In genomic region chr6:27605401-27606342, GRCh38 we compare ENCODE assay signal across 1 cellular context.
TF ChIP-seq lines count a peak whose summit lies in the region.

No MANE protein-coding gene starts in this region.

TF ChIP-seq in HepG2, 621 proteins besides CTCF, POLR2A, EP300 and RAD21 (continued from another document and continues in another):
- TF ChIP-seq LRRFIP1 (CRISPR knock-in tag; conservative IDR thresholded peaks at IDR 0.05) (no peak), ZBTB33 (CRISPR knock-in tag; IDR thresholded peaks at IDR 0.05) (peak; percentile 36; the same call in 1 of the 2 replicates), ZNF609 (CRISPR knock-in tag; IDR thresholded peaks at IDR 0.05; ENCODE audit: borderline replicate concordance) (0 out of 2 replicates have a peak, but pooled peaks have one; percentile 40), ATAD3A (CRISPR knock-in tag; IDR thresholded peaks at IDR 0.05) (no peak), CREM (IDR thresholded peaks at IDR 0.05) (no peak), CREM (CRISPR knock-in tag; IDR thresholded peaks at IDR 0.05) (no peak), MED13 (CRISPR knock-in tag; IDR thresholded peaks at IDR 0.05) (no peak), MTERF4 (CRISPR knock-in tag; IDR thresholded peaks at IDR 0.05) (no peak), ZC3H4 (CRISPR knock-in tag; IDR thresholded peaks at IDR 0.05; ENCODE audit: borderline replicate concordance) (no peak), ZNF660 (CRISPR knock-in tag; IDR thresholded peaks at IDR 0.05; ENCODE audit: borderline replicate concordance, low read depth) (no peak), REL (CRISPR knock-in tag; conservative IDR thresholded peaks at IDR 0.05) (no peak), KLF11 (CRISPR knock-in tag; IDR thresholded peaks at IDR 0.05) (peak; percentile 25; the same call in 1 of the 2 replicates), SRSF4 (IDR thresholded peaks at IDR 0.05; ENCODE audit: low read depth, low read length, poor library complexity, severe bottlenecking) (no peak), MTA3 (CRISPR knock-in tag; IDR thresholded peaks at IDR 0.05) (no peak), ZIK1 (CRISPR knock-in tag; IDR thresholded peaks at IDR 0.05; ENCODE audit: borderline replicate concordance, low read depth) (no peak), TBX2 (CRISPR knock-in tag; IDR thresholded peaks at IDR 0.05; ENCODE audit: borderline replicate concordance) (0 out of 2 replicates have a peak, but pooled peaks have one; percentile 35), ZBTB4 (CRISPR knock-in tag; IDR thresholded peaks at IDR 0.05; ENCODE audit: borderline replicate concordance) (no peak), ATF1 (CRISPR knock-in tag; IDR thresholded peaks at IDR 0.05) (0 out of 2 replicates have a peak, but pooled peaks have one; percentile 16), ZMAT3 (CRISPR knock-in tag; conservative IDR thresholded peaks at IDR 0.05) (no peak), PAXIP1 (CRISPR knock-in tag; conservative IDR thresholded peaks at IDR 0.05) (no peak), ZNF160 (CRISPR knock-in tag; IDR thresholded peaks at IDR 0.05) (no peak), ARID3A (IDR thresholded peaks at IDR 0.05; ENCODE audit: low read depth, low read length) (no peak), JUNB (CRISPR knock-in tag; IDR thresholded peaks at IDR 0.05; ENCODE audit: borderline replicate concordance) (no peak), ZNF746 (CRISPR knock-in tag; IDR thresholded peaks at IDR 0.05) (peak; percentile 36; the same call in 1 of the 2 replicates), PHF20 (CRISPR knock-in tag; IDR thresholded peaks at IDR 0.05) (no peak), KDM5A (IDR thresholded peaks at IDR 0.05; ENCODE audit: borderline replicate concordance, low read length) (no peak), ZFP36 (IDR thresholded peaks at IDR 0.05; ENCODE audit: borderline replicate concordance, low read depth, low read length, partially characterized antibody) (no peak), ZHX1 (CRISPR knock-in tag; IDR thresholded peaks at IDR 0.05; ENCODE audit: low read depth) (no peak), SOX6 (IDR thresholded peaks at IDR 0.05) (no peak), SOX6 (CRISPR knock-in tag; IDR thresholded peaks at IDR 0.05) (no peak), JUN (CRISPR knock-in tag; IDR thresholded peaks at IDR 0.05) (no peak), MAFF (IDR thresholded peaks at IDR 0.05; ENCODE audit: low read depth, low read length) (no peak), POGK (CRISPR knock-in tag; conservative IDR thresholded peaks at IDR 0.05) (no peak)
